ENCODE assay signal across 8 cellular contexts in the genomic region with DNA sequence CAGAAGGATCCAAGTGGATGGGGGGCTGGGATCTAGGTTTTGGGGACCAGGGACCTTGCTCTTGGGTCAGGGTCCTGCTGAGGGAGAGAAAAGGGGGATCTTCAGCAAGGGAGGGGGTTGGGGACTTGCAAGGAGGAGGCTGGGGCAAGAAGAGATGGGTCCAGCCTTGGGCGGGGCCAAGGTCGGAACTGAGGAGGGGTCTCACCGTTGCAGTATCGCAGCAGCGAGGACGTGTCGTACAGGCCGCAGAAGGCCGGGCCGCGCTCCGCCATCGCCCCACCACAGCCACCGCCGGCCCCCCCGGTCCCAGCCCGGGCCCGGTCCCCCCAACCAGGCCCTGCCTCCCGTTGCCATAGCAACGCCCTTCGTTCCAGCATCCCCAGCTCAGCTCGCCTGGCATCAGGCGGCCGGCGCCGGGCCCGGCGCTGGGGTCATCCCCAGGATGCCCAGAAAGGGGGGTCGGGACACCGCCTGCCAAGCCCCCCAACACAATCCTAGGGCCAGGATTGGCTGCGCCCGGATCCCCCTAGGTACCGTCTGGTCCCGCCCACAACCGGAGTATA. TPM values are rescaled to one million over a fixed set of nuclear protein-coding genes. Genes with fewer than 3 reads are reported as not detected.
A peak's percentile ranks its signal among the peaks of the same experiment; 100 is the strongest.
DNase-seq lines count a peak whose midpoint lies in the region; ATAC-seq and TF ChIP-seq lines count a peak whose summit lies in the region.

No MANE protein-coding gene starts in this region.

- POLR2A ChIA-PET in HEK293T (lab: Yijun Ruan, JAX), result interaction anchor here (1.4 kb wide), 1 partner anchor 48 kb away, joined by 5 read pairs; no protein-coding TSS in a partner anchor

- H3K27ac Mint-ChIP-seq in T-helper 17 cell, result peak overlapping the region; percentile 51

- H3K4me3 Mint-ChIP-seq in T-helper 17 cell, result peak overlapping the region; percentile 87

- no peaks in the 10 kb centered on the region for H3K9me3 ChIP-seq in T-helper 17 cell (ENCODE audit: control insufficient read depth, low read length, poor library complexity, severe bottlenecking)
- H3K9me3 ChIP-seq in skeletal muscle tissue (ENCODE audit: control insufficient read depth in 3 of 3, low read length in 3 of 3), result no peaks in the 10 kb centered on the region
- no peaks in the 10 kb centered on the region for H3K9me3 ChIP-seq in ovary

- CTCF ChIA-PET in HEK293T (lab: Yijun Ruan, JAX), result no interaction called here

- no peak for TF ChIP-seq EP300 in ovary (IDR thresholded peaks at IDR 0.05)

- DNase-seq in DMS 273 (lab: John Stamatoyannopoulos, UW; ENCODE audit: unreplicated experiment), result peak; percentile 92
- no peak for DNase-seq in DMS 273 treated with DMSO at 0.1 percent for 48 hours (lab: John Stamatoyannopoulos, UW)
- no peak for DNase-seq in T-helper 17 cell
- DNase-seq in fibroblast of villous mesenchyme (ENCODE audit: low read depth), result no peak
- DNase-seq in ovary, result no peak
- no peak for DNase-seq in SHP77 treated with DMSO at 0.1 percent for 48 hours (lab: John Stamatoyannopoulos, UW)
- no peak for DNase-seq in HEK293T (ENCODE audit: extremely low spot score)

- H3K4me1 ChIP-seq in skeletal muscle tissue (ENCODE audit: control insufficient read depth in 3 of 3, insufficient read depth in 3 of 3, low read length in 3 of 3) (peaks cover 20 to 23% (median 20%) of the 10 kb centered on the region in 3 donors), ovary (ENCODE audit: insufficient read depth) (peaks cover 4% of the 10 kb centered on the region)

- peaks cover 31% of the 10 kb centered on the region for H3K4me1 Mint-ChIP-seq in T-helper 17 cell

- TF ChIP-seq POLR2A in ovary (IDR thresholded peaks at IDR 0.05), result no peak

- no peaks in the 10 kb centered on the region for H3K36me3 Mint-ChIP-seq in T-helper 17 cell (ENCODE audit: low read depth)

- peak overlapping the region; percentile 62 for H3K4me3 ChIP-seq in fibroblast of villous mesenchyme (ENCODE audit: low read depth, low read length)
- H3K4me3 ChIP-seq in skeletal muscle tissue (ENCODE audit: low read length in 3 of 3), result peak overlapping the region in 2 of 3 donors; percentile 40 to 54
- H3K4me3 ChIP-seq in ovary, result no peak overlapping the region

- 5 to 10% (median 9%) methylated on average over 13 to 35 of the region's 35 CpGs for WGBS in ovary, 3 donors

- TF ChIP-seq CTCF in fibroblast of villous mesenchyme (IDR thresholded peaks at IDR 0.05; ENCODE audit: insufficient read depth, low read depth, low read length) (no peak), ovary (IDR thresholded peaks at IDR 0.05) (no peak)

- no peak overlapping the region for H3K27ac ChIP-seq in skeletal muscle tissue (ENCODE audit: low read depth, low read length)
- no peak overlapping the region for H3K27ac ChIP-seq in ovary

- no peak overlapping the region for H3K9ac ChIP-seq in skeletal muscle tissue (ENCODE audit: low read depth in 1 of 3, low read length in 3 of 3)

- H3K27me3 Mint-ChIP-seq in T-helper 17 cell, result no peaks in the 10 kb centered on the region

- intact Hi-C loops in ovary (cut with DNase I), result loop anchor here in 1 of 4 donors (10.0 kb wide), 1 partner anchor 210 kb away; no protein-coding TSS in a partner anchor

- no peak for ATAC-seq in T-helper 17 cell

- H3K27me3 ChIP-seq in skeletal muscle tissue (ENCODE audit: control insufficient read depth in 3 of 3, insufficient read depth in 3 of 3, low read length in 3 of 3) (peaks cover 0 to 31% (median 23%) of the 10 kb centered on the region in 3 donors), ovary (peaks cover 3% of the 10 kb centered on the region)

- H3K36me3 ChIP-seq in skeletal muscle tissue (ENCODE audit: control insufficient read depth in 3 of 3, insufficient read depth in 3 of 3, low read length in 3 of 3) (no peaks in the 10 kb centered on the region), ovary (no peaks in the 10 kb centered on the region)

TF ChIP-seq in HEK293T, 16 proteins besides CTCF, POLR2A, EP300 and RAD21:
- TF ChIP-seq FOXK2 (IDR thresholded peaks at IDR 0.05) (no peak), FOXA1 (IDR thresholded peaks at IDR 0.05) (no peak), BHLHE40 (IDR thresholded peaks at IDR 0.05; ENCODE audit: borderline replicate concordance) (no peak), ELF4 (IDR thresholded peaks at IDR 0.05) (no peak), HDGF (IDR thresholded peaks at IDR 0.05; ENCODE audit: borderline replicate concordance) (no peak), ZNF384 (IDR thresholded peaks at IDR 0.05) (no peak)

RNA-seq across cellular contexts. Expression of a gene that starts 6.0 kb away (rescaled TPM):
- total RNA-seq in T-helper 17 cell (10 to 100 TPM; 58.1 to 61.2 TPM), fibroblast of villous mesenchyme (17.7 and 31.5 TPM in 2 replicates), skeletal muscle tissue (4.7 TPM), ovary (10 to 100 TPM in 6 of 7 donors, 1 to 10 TPM in 1; 9.9 to 25.0 (median 14.4) TPM)
- polyA plus RNA-seq in ovary, result 10 to 100 TPM; 13.1 to 16.3 TPM

RNA-seq across cellular contexts. Expression of a gene that starts 22.9 kb away (rescaled TPM):
- 1 to 10 TPM; 2.3 to 4.6 TPM for total RNA-seq in T-helper 17 cell
- 0.32 TPM in 1 of 2 replicates, not detected in the other for total RNA-seq in fibroblast of villous mesenchyme
- total RNA-seq in skeletal muscle tissue, result 0.52 TPM
- 1 to 10 TPM in 1 of 7 donors, under 1 TPM in 3, not detected in 3; 0.20 to 1.6 (median 0.59) TPM for total RNA-seq in ovary
- polyA plus RNA-seq in ovary, result under 1 TPM; 0.02 to 0.33 TPM

RNA-seq across cellular contexts. Expression of a gene that starts 43.1 kb away (rescaled TPM):
- total RNA-seq in T-helper 17 cell (not detected), fibroblast of villous mesenchyme (not detected in 2 replicates), skeletal muscle tissue (0.52 TPM), ovary (1 to 10 TPM in 5 of 7 donors, under 1 TPM in 2; 0.60 to 4.5 (median 2.4) TPM)
- 10 to 100 TPM in 1 of 2 donors, 1 to 10 TPM in 1; 3.0 to 11.9 TPM for polyA plus RNA-seq in ovary

RNA-seq across cellular contexts. Expression of a gene that starts 46.6 kb away (rescaled TPM):
- total RNA-seq in T-helper 17 cell (100 to 1,000 TPM; 333 to 339 TPM), fibroblast of villous mesenchyme (191 and 217 TPM in 2 replicates), skeletal muscle tissue (210 TPM), ovary (100 to 1,000 TPM; 288 to 508 (median 382) TPM)
- polyA plus RNA-seq in ovary, result 100 to 1,000 TPM; 279 to 499 TPM

RNA-seq across cellular contexts. Expression of a gene that starts 47.3 kb away (rescaled TPM):
- total RNA-seq in T-helper 17 cell, result 10 to 100 TPM in 1 of 2 donors, 1 to 10 TPM in 1; 7.1 to 13.2 TPM
- total RNA-seq in fibroblast of villous mesenchyme, result 28.0 and 29.8 TPM in 2 replicates
- total RNA-seq in skeletal muscle tissue, result 2.6 TPM
- total RNA-seq in ovary, result 10 to 100 TPM in 1 of 7 donors, 1 to 10 TPM in 6; 4.2 to 15.3 (median 7.3) TPM
- polyA plus RNA-seq in ovary, result 1 to 10 TPM; 3.2 to 6.8 TPM
